1 cellular context compared by ENCODE assay signal in the genomic region with DNA sequence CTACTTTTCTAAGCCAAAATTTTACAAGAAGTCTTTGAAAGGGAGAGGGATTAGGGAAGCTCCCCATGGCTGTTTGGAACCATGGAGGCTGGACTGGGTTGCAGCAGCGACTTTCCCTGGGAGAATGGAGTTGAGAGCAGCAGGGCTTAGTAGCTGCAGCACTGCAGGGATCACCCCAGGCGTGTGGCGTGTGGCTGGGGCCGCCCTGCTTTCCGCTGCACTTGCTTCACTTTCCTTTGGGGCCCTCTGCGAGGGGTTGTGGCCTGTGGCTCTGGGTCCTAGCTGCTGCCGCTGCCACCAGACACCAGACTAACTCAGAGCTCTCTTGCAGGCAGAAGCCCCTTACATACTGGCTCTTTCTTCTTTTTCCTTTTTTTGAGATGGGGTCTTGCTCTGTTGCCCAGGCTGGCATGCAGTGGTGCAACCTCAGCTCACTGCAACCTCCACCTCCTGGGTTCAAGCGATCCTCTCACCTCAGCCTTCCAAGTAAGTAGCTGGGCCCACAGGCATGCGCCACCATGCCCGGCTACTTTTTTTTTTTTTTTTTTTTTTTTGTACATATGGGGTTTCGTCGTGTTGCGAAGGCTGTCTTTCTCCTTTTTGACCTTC.
TF ChIP-seq lines count a peak whose summit lies in the region.

No MANE protein-coding gene starts in this region.

TF ChIP-seq in GM12878, 131 proteins besides CTCF, POLR2A, EP300 and RAD21:
- TF ChIP-seq FOS (IDR thresholded peaks at IDR 0.05; ENCODE audit: borderline replicate concordance, extremely low read depth, insufficient read length) (no peak), RUNX3 (IDR thresholded peaks at IDR 0.05; ENCODE audit: low read length) (peak; percentile 48)
